Comparison of ENCODE assay signal across 17 cellular contexts in the genomic region with DNA sequence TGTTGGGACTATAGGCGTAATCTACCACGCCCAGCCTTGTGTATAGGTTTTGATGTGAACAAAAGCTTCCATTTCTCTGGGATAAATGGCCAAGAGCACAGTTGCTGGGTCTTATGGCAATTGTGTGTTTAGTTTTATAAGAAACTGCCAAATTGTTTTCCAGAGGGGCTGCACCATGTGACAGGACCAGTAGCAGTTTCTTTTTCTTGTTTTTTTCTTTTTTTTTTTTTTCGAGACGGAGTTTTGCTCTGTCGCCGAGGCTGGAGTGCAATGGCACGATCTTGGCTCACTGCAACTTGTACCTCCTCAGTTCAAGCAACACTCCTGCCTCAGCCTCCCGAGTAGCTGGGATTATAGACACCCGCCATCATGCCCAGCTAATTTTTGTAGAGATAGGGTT.
"Had no signal": no experiment of that assay in that cellular context is flagged by ENCODE, and none has a peak within 500 bp of the region (broad histone marks: within the 10 kb centered on the region; RNA-seq: fewer than 3 reads in every experiment).

No MANE protein-coding gene starts in this region.

- H3K4me3 ChIP-seq: colonic mucosa, esophagus squamous epithelium, gastrocnemius medialis, left ventricle myocardium inferior, lower lobe of right lung, mucosa of descending colon had no signal

- DNase-seq: colonic mucosa; cortex of kidney; effector CD8-positive, alpha-beta T cell; effector memory CD8-positive, alpha-beta T cell; endodermal cell; esophagus squamous epithelium; foreskin melanocyte; gastrocnemius medialis; glutamatergic neuron; head of caudate nucleus; hippocampal formation; left colon; left ventricle myocardium inferior; naive B cell had no signal

- H3K9me3 ChIP-seq: colonic mucosa, esophagus squamous epithelium, gastrocnemius medialis, left ventricle myocardium inferior, lower lobe of right lung, mucosa of descending colon had no signal

- H3K36me3 ChIP-seq: colonic mucosa, esophagus squamous epithelium, gastrocnemius medialis, left ventricle myocardium inferior, lower lobe of right lung had no signal

- H3K4me1 ChIP-seq: colonic mucosa, esophagus squamous epithelium, gastrocnemius medialis, left ventricle myocardium inferior, lower lobe of right lung had no signal

- H3K27me3 ChIP-seq: colonic mucosa had no signal

- H3K27ac ChIP-seq: colonic mucosa, epithelial cell of prostate, esophagus squamous epithelium, gastrocnemius medialis, left ventricle myocardium inferior, lower lobe of right lung had no signal

- ATAC-seq: gastrocnemius medialis had no signal
